15 cellular contexts compared by ENCODE assay signal in the genomic region with DNA sequence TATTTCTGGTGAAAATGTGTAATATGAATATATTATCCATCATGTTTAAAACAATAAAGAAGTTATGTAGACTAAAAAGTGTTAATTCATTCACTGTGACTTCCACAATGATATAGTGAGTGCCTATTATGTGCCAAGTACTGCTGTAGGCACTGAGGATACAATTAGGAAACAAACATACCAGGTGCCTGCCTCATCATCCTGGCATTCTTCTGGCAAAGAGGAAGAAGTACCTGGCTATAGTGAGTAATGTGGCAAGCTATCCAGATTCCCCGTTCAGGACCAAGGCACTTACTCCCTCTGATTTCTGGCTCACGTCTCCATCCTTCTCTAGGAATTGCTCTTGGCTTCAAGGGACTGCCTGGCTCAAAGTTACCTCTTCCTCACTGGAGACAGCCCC.
"Had no signal": no experiment of that assay in that cellular context is flagged by ENCODE, and none has a peak within 500 bp of the region (broad histone marks: within the 10 kb centered on the region; RNA-seq: fewer than 3 reads in every experiment).

No MANE protein-coding gene starts in this region.

- H3K36me3 Mint-ChIP-seq: activated CD8-positive, alpha-beta memory T cell treated with anti-CD3 and anti-CD28 coated beads, Interleukin-2, amount 10 ng/mL, durations not matched to agents 7 days and 5 days; activated naive CD8-positive, alpha-beta T cell had no signal

- H3K4me3 ChIP-seq: gastrocnemius medialis, left ventricle myocardium inferior, prostate gland, tibial artery had no signal

- H3K27ac ChIP-seq: gastrocnemius medialis, left ventricle myocardium inferior, prostate gland, tibial artery had no signal

- DNase-seq: activated CD4-positive, alpha-beta memory T cell treated with anti-CD3 and anti-CD28 coated beads, Interleukin-2, amount 10 ng/mL, durations not matched to agents 7 days and 5 days; activated CD4-positive, alpha-beta T cell treated with anti-CD3 and anti-CD28 coated beads for 48 hours; activated CD4-positive, CD25-positive, alpha-beta regulatory T cell; activated CD8-positive, alpha-beta memory T cell treated with anti-CD3 and anti-CD28 coated beads, Interleukin-2, amount 10 ng/mL, durations not matched to agents 7 days and 5 days; gastrocnemius medialis; head of caudate nucleus; kidney; left ventricle myocardium inferior; right cardiac atrium; stimulated activated CD4-positive, alpha-beta T cell treated with anti-CD3 and anti-CD28 coated beads, Interleukin-2, amount 100 ng/mL, for 24 hours; stimulated activated naive CD4-positive, alpha-beta T cell treated with Interleukin-2 at 50 U/mL for 16 hours; substantia nigra; tibial artery had no signal

- H3K9me3 Mint-ChIP-seq: activated CD4-positive, alpha-beta memory T cell treated with anti-CD3 and anti-CD28 coated beads, Interleukin-2, amount 10 ng/mL, durations not matched to agents 7 days and 5 days had no signal

- ATAC-seq: activated CD8-positive, alpha-beta memory T cell treated with anti-CD3 and anti-CD28 coated beads, Interleukin-2, amount 10 ng/mL, durations not matched to agents 7 days and 5 days; gastrocnemius medialis; right cardiac atrium had no signal

- H3K36me3 ChIP-seq: gastrocnemius medialis, left ventricle myocardium inferior, prostate gland, tibial artery had no signal

- H3K4me3 Mint-ChIP-seq: activated CD4-positive, alpha-beta memory T cell treated with anti-CD3 and anti-CD28 coated beads, Interleukin-2, amount 10 ng/mL, durations not matched to agents 7 days and 5 days; activated CD8-positive, alpha-beta memory T cell treated with anti-CD3 and anti-CD28 coated beads, Interleukin-2, amount 10 ng/mL, durations not matched to agents 7 days and 5 days; activated naive CD8-positive, alpha-beta T cell had no signal

- H3K27me3 Mint-ChIP-seq: activated naive CD8-positive, alpha-beta T cell had no signal

- H3K9me3 ChIP-seq: gastrocnemius medialis, left ventricle myocardium inferior, prostate gland, tibial artery had no signal

- H3K27ac Mint-ChIP-seq: activated CD4-positive, alpha-beta memory T cell treated with anti-CD3 and anti-CD28 coated beads, Interleukin-2, amount 10 ng/mL, durations not matched to agents 7 days and 5 days; activated CD8-positive, alpha-beta memory T cell treated with anti-CD3 and anti-CD28 coated beads, Interleukin-2, amount 10 ng/mL, durations not matched to agents 7 days and 5 days; activated naive CD8-positive, alpha-beta T cell had no signal

- H3K27me3 ChIP-seq: gastrocnemius medialis had no signal

- H3K4me1 ChIP-seq: gastrocnemius medialis, left ventricle myocardium inferior, prostate gland, tibial artery had no signal
